1 cellular context compared by ENCODE assay signal in genomic region chr12:129503802-129504201, GRCh38.
TF ChIP-seq lines count a peak whose summit lies in the region.

No MANE protein-coding gene starts in this region.

TF ChIP-seq in HEK293, 187 proteins besides CTCF, POLR2A, EP300 and RAD21 (continued from another document):
- TF ChIP-seq ATF2 (tag by site-specific recombination; IDR thresholded peaks at IDR 0.05; ENCODE audit: low read depth) (peak; percentile 76; the same call in 1 of the 2 replicates), ZNF704 (tag by site-specific recombination; IDR thresholded peaks at IDR 0.05) (no peak), ZNF777 (tag by site-specific recombination; IDR thresholded peaks at IDR 0.05; ENCODE audit: borderline replicate concordance) (no peak), ZNF48 (tag by site-specific recombination; IDR thresholded peaks at IDR 0.05) (no peak), KLF17 (tag by site-specific recombination; IDR thresholded peaks at IDR 0.05) (no peak), ZNF404 (tag by site-specific recombination; IDR thresholded peaks at IDR 0.05) (no peak)
TF ChIP-seq in HEK293: peak in this region for 3.
